Comparison of ENCODE assay signal across 23 cellular contexts in genomic region chr5:175897285-175897684, GRCh38. TPM values are rescaled to one million over a fixed set of nuclear protein-coding genes. Genes with fewer than 3 reads are reported as not detected.
"Had no signal": no experiment of that assay in that cellular context is flagged by ENCODE, and none has a peak within 500 bp of the region (broad histone marks: within the 10 kb centered on the region; RNA-seq: fewer than 3 reads in every experiment).

No MANE protein-coding gene starts in this region.

- H3K27ac ChIP-seq: colonic mucosa, dorsolateral prefrontal cortex, esophagus squamous epithelium, heart right ventricle, right lobe of liver, skin epidermis, tibial artery, VCaP had no signal

- ATAC-seq: activated CD4-positive, CD25-positive, alpha-beta regulatory T cell treated with anti-CD3 and anti-CD28 coated beads, Interleukin-2, amount 50 U/mL, for 24 hours; activated CD8-positive, alpha-beta memory T cell treated with anti-CD3 and anti-CD28 coated beads, Interleukin-2, amount 10 ng/mL, durations not matched to agents 7 days and 5 days; activated CD8-positive, alpha-beta T cell treated with anti-CD3 and anti-CD28 coated beads for 36 hours; heart right ventricle; left cardiac atrium; right lobe of liver had no signal

- H3K27me3 ChIP-seq: colonic mucosa, dorsolateral prefrontal cortex, heart right ventricle, right lobe of liver, tibial artery had no signal

- H3K4me3 ChIP-seq: colonic mucosa, dorsolateral prefrontal cortex, esophagus squamous epithelium, heart right ventricle, right lobe of liver, skin epidermis, tibial artery had no signal

- H3K4me1 ChIP-seq: colonic mucosa, right lobe of liver, tibial artery had no signal

- DNase-seq: activated CD4-positive, alpha-beta T cell treated with anti-CD3 and anti-CD28 coated beads, Interleukin-2, amount 10 ng/mL, durations not matched to agents 7 days and 5 days; activated CD8-positive, alpha-beta memory T cell treated with anti-CD3 and anti-CD28 coated beads, Interleukin-2, amount 10 ng/mL, durations not matched to agents 7 days and 5 days; activated CD8-positive, alpha-beta T cell treated with anti-CD3 and anti-CD28 coated beads for 36 hours; activated effector memory CD4-positive, alpha-beta T cell treated with anti-CD3 and anti-CD28 coated beads, Interleukin-2, amount 50 U/mL, for 16 hours; activated T-cell treated with anti-CD3 and anti-CD28 coated beads for 4 hours; aorta; central memory CD4-positive, alpha-beta T cell; colonic mucosa; esophagus squamous epithelium; heart right ventricle; islet precursor cell; left cardiac atrium; occipital lobe; right lobe of liver; stimulated activated CD4-positive, alpha-beta T cell treated with anti-CD3 and anti-CD28 coated beads, Interleukin-1b, Interleukin-23, amount 100 ng/mL, for 48 hours; tibial artery had no signal

- H3K9me3 ChIP-seq: colonic mucosa, esophagus squamous epithelium, heart right ventricle, right lobe of liver, tibial artery had no signal

- H3K36me3 ChIP-seq: colonic mucosa, esophagus squamous epithelium, heart right ventricle, right lobe of liver, tibial artery had no signal

RNA-seq across cellular contexts. Expression of gene CPLX2, which starts 25.9 kb away (rescaled TPM):
- total RNA-seq: activated CD4-positive, alpha-beta T cell treated with anti-CD3 and anti-CD28 coated beads, Interleukin-2, amount 10 ng/mL, durations not matched to agents 7 days and 5 days; activated CD8-positive, alpha-beta memory T cell treated with anti-CD3 and anti-CD28 coated beads, Interleukin-2, amount 10 ng/mL, durations not matched to agents 7 days and 5 days; activated CD8-positive, alpha-beta T cell treated with anti-CD3 and anti-CD28 coated beads for 36 hours; aorta; heart right ventricle; left cardiac atrium; liver; mononuclear cell; myocyte had no signal
- polyA plus RNA-seq: aorta had no signal
